In the genomic region with DNA sequence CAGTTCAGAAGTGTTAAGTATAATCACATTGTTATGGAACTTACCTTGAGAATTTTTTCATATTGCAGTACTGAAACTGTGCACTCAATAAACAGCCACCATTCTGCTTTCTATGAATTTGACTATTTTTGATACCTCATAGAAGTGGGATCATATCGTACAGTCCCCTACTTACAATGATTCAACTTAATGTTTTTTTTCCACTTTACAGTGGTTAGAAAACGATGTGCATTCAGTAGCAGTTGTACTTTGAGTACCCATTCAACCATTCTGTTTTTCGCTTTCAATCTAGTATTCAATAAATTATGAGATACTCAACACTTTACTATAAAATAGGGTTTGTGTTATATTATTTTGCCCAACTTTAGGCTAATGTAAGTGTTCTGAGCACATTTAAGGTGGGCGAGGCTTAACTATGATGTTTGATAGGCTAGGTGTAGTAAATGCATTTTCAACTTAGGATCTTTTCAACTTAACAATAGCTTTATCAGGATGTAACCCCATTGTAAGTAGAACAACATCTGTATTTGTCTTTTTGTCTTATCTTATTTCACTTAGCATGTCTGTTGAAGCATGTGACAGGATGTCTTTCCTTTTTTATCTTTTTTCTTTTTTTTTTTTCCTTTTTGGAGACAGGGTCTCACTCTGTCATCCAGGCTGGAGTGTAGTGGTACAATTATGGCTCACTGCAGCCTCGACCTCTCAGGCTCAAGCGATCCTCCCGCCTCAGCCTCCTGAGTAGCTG, we compare ENCODE assay signal across 28 cellular contexts. TPM values are rescaled to one million over a fixed set of nuclear protein-coding genes. Genes with fewer than 3 reads are reported as not detected.
A peak's percentile ranks its signal among the peaks of the same experiment; 100 is the strongest.
DNase-seq lines count a peak whose midpoint lies in the region; ATAC-seq and TF ChIP-seq lines count a peak whose summit lies in the region.
"Had no signal": no experiment of that assay in that cellular context is flagged by ENCODE, and none has a peak within 500 bp of the region (broad histone marks: within the 10 kb centered on the region; RNA-seq: fewer than 3 reads in every experiment).

No MANE protein-coding gene starts in this region.

- peaks cover 46% of the 10 kb centered on the region for H3K36me3 ChIP-seq in cardiac muscle cell
- peaks cover 11 to 27% of the 10 kb centered on the region in 2 donors for H3K36me3 ChIP-seq in psoas muscle (ENCODE audit: insufficient read depth in 1 of 2, low read depth in 1 of 2)

- H3K27me3 Mint-ChIP-seq in T-helper 17 cell: no peaks in the 10 kb centered on the region
- H3K27me3 Mint-ChIP-seq in activated T-helper 2 cell treated with anti-CD3 and anti-CD28 coated beads, Interferon-gamma antibody, Interleukin-2, Interleukin-4, amounts not matched to agents 10 μg/mL and 5 μg/mL and 100 μg/mL, durations not matched to agents 14 hours and 24 hours and 36 hours (ENCODE audit: low read depth): no peaks in the 10 kb centered on the region
- H3K27me3 Mint-ChIP-seq: IgD-negative memory B cell had no signal

- H3K27ac Mint-ChIP-seq in T-helper 17 cell: peak overlapping the region; percentile 60
- peak overlapping the region; percentile 15 for H3K27ac Mint-ChIP-seq in activated T-helper 2 cell treated with anti-CD3 and anti-CD28 coated beads, Interferon-gamma antibody, Interleukin-2, Interleukin-4, amounts not matched to agents 10 μg/mL and 5 μg/mL and 100 μg/mL, durations not matched to agents 14 hours and 24 hours and 36 hours
- H3K27ac Mint-ChIP-seq: T-helper 2 cell treated with Interferon-gamma antibody and Interleukin-4, amounts not matched to agents 5 μg/mL and 100 μg/mL, for 36 hours had no signal

- intact Hi-C loops in cardiac septum (cut with DNase I): no loop called here
- intact Hi-C loops in activated T-helper 2 cell treated with anti-CD3 and anti-CD28 coated beads, Interferon-gamma antibody, Interleukin-2, Interleukin-4, amounts not matched to agents 10 μg/mL and 5 μg/mL and 100 μg/mL, durations not matched to agents 14 hours and 24 hours and 36 hours (cut with micrococcal nuclease): loop anchor here (5.0 kb wide), 1 partner anchor 34 kb away; no protein-coding TSS in a partner anchor
- intact Hi-C loops in psoas muscle (cut with DNase I): no loop called here

- H3K27me3 ChIP-seq in cardiac muscle cell (no peaks in the 10 kb centered on the region), psoas muscle (ENCODE audit: insufficient read depth in 3 of 3, low read length in 2 of 3) (no peaks in the 10 kb centered on the region)
- H3K27me3 ChIP-seq: BLaER1 treated with 17β-estradiol and CSF1 and Interleukin-3, amounts not matched to agents 10 nM and 100 nM; brain microvascular endothelial cell; left lung; neutrophil; Peyer's patch had no signal

- H3K4me1 ChIP-seq in cardiac muscle cell (ENCODE audit: low read depth) (peaks cover 3% of the 10 kb centered on the region), psoas muscle (peaks cover 53% of the 10 kb centered on the region)
- H3K4me1 ChIP-seq: Peyer's patch had no signal

- no peak for DNase-seq in cardiac muscle cell (ENCODE audit: low read depth in 1 of 2, low spot score in 1 of 2)
- DNase-seq in cardiac septum (ENCODE audit: low spot score): no peak
- no peak for DNase-seq in T-helper 17 cell
- DNase-seq in activated T-helper 2 cell treated with anti-CD3 and anti-CD28 coated beads, Interferon-gamma antibody, Interleukin-2, Interleukin-4, amounts not matched to agents 10 μg/mL and 5 μg/mL and 100 μg/mL, durations not matched to agents 14 hours and 24 hours and 36 hours (ENCODE audit: low spot score): no peak
- DNase-seq in psoas muscle: no peak
- no peak for DNase-seq in NCI-H2171 (lab: John Stamatoyannopoulos, UW)
- no peak for DNase-seq in coronary artery (ENCODE audit: low spot score)
- DNase-seq: activated CD4-positive, alpha-beta T cell treated with anti-CD3 and anti-CD28 coated beads, Interleukin-2, amount 50 U/mL, for 1 hour; activated CD8-positive, alpha-beta memory T cell treated with anti-CD3 and anti-CD28 coated beads, Interleukin-2, amount 50 U/mL, for 4 hours; amniotic stem cell; brain microvascular endothelial cell; COR-L47; left lung; mesendoderm; NCI-H1694; NCI-H446 treated with DMSO at 0.1 percent for 48 hours; NCI-H774; Peyer's patch; posterior cingulate gyrus; SHP77 treated with DMSO at 0.1 percent for 48 hours; stimulated activated CD4-positive, alpha-beta T cell treated with anti-CD3 and anti-CD28 coated beads, Interleukin-4, amount 100 ng/mL, for 1 hour; substantia nigra had no signal

- H3K4me1 Mint-ChIP-seq in T-helper 17 cell: peaks cover 29% of the 10 kb centered on the region
- peaks cover 31% of the 10 kb centered on the region for H3K4me1 Mint-ChIP-seq in activated T-helper 2 cell treated with anti-CD3 and anti-CD28 coated beads, Interferon-gamma antibody, Interleukin-2, Interleukin-4, amounts not matched to agents 10 μg/mL and 5 μg/mL and 100 μg/mL, durations not matched to agents 14 hours and 24 hours and 36 hours (ENCODE audit: low read depth)

- no peak overlapping the region for H3K4me3 ChIP-seq in cardiac muscle cell
- no peak overlapping the region for H3K4me3 ChIP-seq in psoas muscle
- no peak overlapping the region for H3K4me3 ChIP-seq in coronary artery
- H3K4me3 ChIP-seq: BLaER1 treated with 17β-estradiol and CSF1 and Interleukin-3, amounts not matched to agents 10 nM and 100 nM; left lung; Peyer's patch had no signal

- H3K36me3 Mint-ChIP-seq in T-helper 17 cell (ENCODE audit: low read depth): peaks cover 10% of the 10 kb centered on the region
- peaks cover 75% of the 10 kb centered on the region for H3K36me3 Mint-ChIP-seq in activated T-helper 2 cell treated with anti-CD3 and anti-CD28 coated beads, Interferon-gamma antibody, Interleukin-2, Interleukin-4, amounts not matched to agents 10 μg/mL and 5 μg/mL and 100 μg/mL, durations not matched to agents 14 hours and 24 hours and 36 hours (ENCODE audit: low read depth)

- H3K9me3 ChIP-seq in cardiac muscle cell (ENCODE audit: low read depth) (no peaks in the 10 kb centered on the region), T-helper 17 cell (ENCODE audit: control insufficient read depth, low read length, poor library complexity, severe bottlenecking) (no peaks in the 10 kb centered on the region), psoas muscle (no peaks in the 10 kb centered on the region)
- H3K9me3 ChIP-seq: left lung, neutrophil, Peyer's patch had no signal

- 87 to 88% (median 87%) methylated on average over 7 of the region's 7 CpGs for WGBS in psoas muscle, 3 donors

- TF ChIP-seq CTCF in cardiac muscle cell (IDR thresholded peaks at IDR 0.05; ENCODE audit: low read depth, low read length): no peak
- no peak for TF ChIP-seq CTCF in psoas muscle (IDR thresholded peaks at IDR 0.05)
- no peak for TF ChIP-seq CTCF in coronary artery (IDR thresholded peaks at IDR 0.05)

- ATAC-seq in T-helper 17 cell (no peak), psoas muscle (no peak), HG03108 (IDR thresholded peaks at IDR 0.05; ENCODE audit: unreplicated experiment) (no peak)

- H3K4me3 Mint-ChIP-seq in T-helper 17 cell: no peak overlapping the region
- H3K4me3 Mint-ChIP-seq in activated T-helper 2 cell treated with anti-CD3 and anti-CD28 coated beads, Interferon-gamma antibody, Interleukin-2, Interleukin-4, amounts not matched to agents 10 μg/mL and 5 μg/mL and 100 μg/mL, durations not matched to agents 14 hours and 24 hours and 36 hours (ENCODE audit: low read depth): no peak overlapping the region
- H3K4me3 Mint-ChIP-seq: T-helper 2 cell treated with Interferon-gamma antibody and Interleukin-4, amounts not matched to agents 5 μg/mL and 100 μg/mL, for 36 hours had no signal

- no peaks in the 10 kb centered on the region for H3K9me3 Mint-ChIP-seq in activated T-helper 2 cell treated with anti-CD3 and anti-CD28 coated beads, Interferon-gamma antibody, Interleukin-2, Interleukin-4, amounts not matched to agents 10 μg/mL and 5 μg/mL and 100 μg/mL, durations not matched to agents 14 hours and 24 hours and 36 hours
- H3K9me3 Mint-ChIP-seq: IgD-negative memory B cell; T-helper 2 cell treated with Interferon-gamma antibody and Interleukin-4, amounts not matched to agents 5 μg/mL and 100 μg/mL, for 36 hours had no signal

- H3K27ac ChIP-seq in cardiac muscle cell (peak overlapping the region; percentile 64), psoas muscle (peak overlapping the region; percentile 77), coronary artery (no peak overlapping the region)
- H3K27ac ChIP-seq: BLaER1 treated with 17β-estradiol and CSF1 and Interleukin-3, amounts not matched to agents 10 nM and 100 nM; brain microvascular endothelial cell; epithelial cell of prostate; neutrophil; Peyer's patch had no signal

RNA-seq across cellular contexts. Expression of a gene that starts 42.4 kb away (rescaled TPM):
- total RNA-seq in cardiac muscle cell: 1.3 and 3.7 TPM in 2 replicates
- polyA plus RNA-seq in cardiac muscle cell: 0.13 and 1.0 TPM in 2 replicates
- 3.6 TPM for total RNA-seq in cardiac septum
- total RNA-seq in T-helper 17 cell: under 1 TPM; 0.17 to 0.86 TPM
- 0.57 and 0.78 TPM in 2 replicates for total RNA-seq in activated T-helper 2 cell treated with anti-CD3 and anti-CD28 coated beads, Interferon-gamma antibody, Interleukin-2, Interleukin-4, amounts not matched to agents 10 μg/mL and 5 μg/mL and 100 μg/mL, durations not matched to agents 14 hours and 24 hours and 36 hours
- 1 to 10 TPM; 4.6 to 9.1 (median 6.3) TPM for total RNA-seq in psoas muscle
- polyA plus RNA-seq in psoas muscle: 1 to 10 TPM; 1.9 to 2.7 (median 2.1) TPM
- polyA plus RNA-seq: IgD-negative memory B cell had no signal

RNA-seq across cellular contexts. Expression of a gene that starts 49.7 kb away (rescaled TPM):
- 124 and 130 TPM in 2 replicates for total RNA-seq in cardiac muscle cell
- polyA plus RNA-seq in cardiac muscle cell: 143 and 149 TPM in 2 replicates
- 61.7 TPM for total RNA-seq in cardiac septum
- total RNA-seq in T-helper 17 cell: 10 to 100 TPM; 42.3 to 45.7 TPM
- total RNA-seq in activated T-helper 2 cell treated with anti-CD3 and anti-CD28 coated beads, Interferon-gamma antibody, Interleukin-2, Interleukin-4, amounts not matched to agents 10 μg/mL and 5 μg/mL and 100 μg/mL, durations not matched to agents 14 hours and 24 hours and 36 hours: 66.0 and 68.4 TPM in 2 replicates
- 10 to 100 TPM; 45.8 to 67.8 (median 61.1) TPM for total RNA-seq in psoas muscle
- 10 to 100 TPM; 52.0 to 69.0 (median 58.6) TPM for polyA plus RNA-seq in psoas muscle

Comparison
In these comparisons a context has a peak if more than half of its experiments do, and no peak if none do; other contexts are left out.
1. H3K27ac ChIP-seq: peak in cardiac muscle cell (single experiment) and psoas muscle (single experiment); none in coronary artery (0 of 2).